ENCODE assay signal across 23 cellular contexts in genomic region chr4:155578219-155578618, GRCh38.
A peak's percentile ranks its signal among the peaks of the same experiment; 100 is the strongest.
DNase-seq lines count a peak whose midpoint lies in the region; ATAC-seq and TF ChIP-seq lines count a peak whose summit lies in the region.
"Had no signal": no experiment of that assay in that cellular context is flagged by ENCODE, and none has a peak within 500 bp of the region (broad histone marks: within the 10 kb centered on the region; RNA-seq: fewer than 3 reads in every experiment).

No MANE protein-coding gene starts in this region.

- no peaks in the 10 kb centered on the region for H3K36me3 Mint-ChIP-seq in glutamatergic neuron (ENCODE audit: unreplicated experiment)
- H3K36me3 Mint-ChIP-seq: CD8-positive, alpha-beta memory T cell had no signal

- H3K27ac Mint-ChIP-seq in glutamatergic neuron (ENCODE audit: unreplicated experiment), result no peak overlapping the region
- H3K27ac Mint-ChIP-seq: CD8-positive, alpha-beta memory T cell had no signal

- DNase-seq in Right ventricle myocardium superior (no peak), Right ventricle myocardium inferior (ENCODE audit: missing footprints) (no peak), SK-N-DZ (ENCODE audit: low spot score) (peak; percentile 88), fibroblast of the aortic adventitia (ENCODE audit: low read depth) (peak; percentile 11), nucleus accumbens (lab: John Stamatoyannopoulos, UW) (no peak), NOMO-1 treated with DMSO at 0.1 percent for 48 hours (lab: John Stamatoyannopoulos, UW; ENCODE audit: unreplicated experiment) (no peak), glutamatergic neuron (no peak)
- DNase-seq: 8988T; AML-193; Calu3; CD8-positive, alpha-beta memory T cell; DMS153; GOT3; HCEC 1CT; NCI-H1105 treated with DMSO at 0.1 percent for 48 hours; NCI-H2029 treated with DMSO at 0.1 percent for 48 hours; NCI-H345; NCI-H524; NCI-H774; OCI-M1; SHP77 had no signal

- intact Hi-C loops in Right ventricle myocardium superior (cut with DNase I), result no loop called here
- intact Hi-C loops in Right ventricle myocardium inferior (cut with DNase I), result loop anchor here (5.0 to 10.0 kb wide), 2 partner anchors 89 to 133 kb away; partner anchors contain the start of gene GUCY1A1

- H3K4me3 Mint-ChIP-seq in glutamatergic neuron (ENCODE audit: unreplicated experiment), result no peak overlapping the region
- H3K4me3 Mint-ChIP-seq: CD8-positive, alpha-beta memory T cell had no signal

- no peaks in the 10 kb centered on the region for H3K9me3 Mint-ChIP-seq in glutamatergic neuron (ENCODE audit: unreplicated experiment)

- TF ChIP-seq CTCF in fibroblast of the aortic adventitia (IDR thresholded peaks at IDR 0.05; ENCODE audit: insufficient read depth, low read length) (no peak), glutamatergic neuron (IDR thresholded peaks at IDR 0.05; ENCODE audit: partially characterized antibody, unreplicated experiment) (no peak)

- no peak overlapping the region for H3K4me3 ChIP-seq in fibroblast of the aortic adventitia (ENCODE audit: low read depth, low read length)
- H3K4me3 ChIP-seq: K562, SK-N-MC had no signal

- H3K4me1 Mint-ChIP-seq in glutamatergic neuron (ENCODE audit: low read depth, unreplicated experiment), result no peaks in the 10 kb centered on the region

- peak; percentile 53 for ATAC-seq in Right ventricle myocardium superior (ENCODE audit: poor library complexity)
- no peak for ATAC-seq in Right ventricle myocardium inferior
- ATAC-seq: K562 had no signal

- H3K27me3 Mint-ChIP-seq in glutamatergic neuron (ENCODE audit: unreplicated experiment), result no peaks in the 10 kb centered on the region

Comparison
In these comparisons a context has a peak if more than half of its experiments do, and no peak if none do; other contexts are left out.
1. DNase-seq: peak in SK-N-DZ (single experiment) and fibroblast of the aortic adventitia (single experiment); none in Right ventricle myocardium superior (single experiment), Right ventricle myocardium inferior (single experiment), nucleus accumbens (0 of 56), NOMO-1 treated with DMSO at 0.1 percent for 48 hours (single experiment) and glutamatergic neuron (single experiment).